ENCODE assay signal across 19 cellular contexts in genomic region chr1:211642870-211643269, GRCh38. TPM values are rescaled to one million over a fixed set of nuclear protein-coding genes. Genes with fewer than 3 reads are reported as not detected.
DNase-seq lines count a peak whose midpoint lies in the region; ATAC-seq and TF ChIP-seq lines count a peak whose summit lies in the region.
"Had no signal": no experiment of that assay in that cellular context is flagged by ENCODE, and none has a peak within 500 bp of the region (broad histone marks: within the 10 kb centered on the region; RNA-seq: fewer than 3 reads in every experiment).

No MANE protein-coding gene starts in this region.

- H3K9me3 ChIP-seq in adrenal gland (replicated peaks in 1 of 3) = no peaks in the 10 kb centered on the region
- no peaks in the 10 kb centered on the region for H3K9me3 ChIP-seq in right lobe of liver
- no peaks in the 10 kb centered on the region for H3K9me3 ChIP-seq in upper lobe of right lung
- H3K9me3 ChIP-seq: heart left ventricle, psoas muscle, testis had no signal

- 83 to 89% (median 85%) methylated on average over 4 of the region's 4 CpGs for WGBS in adrenal gland, 4 donors
- no CpG with 5 or more reads among the region's 4 CpGs for WGBS in right lobe of liver (ENCODE audit: insufficient coverage, low coverage, low lambda C conversion rate, missing lambda C conversion rate)

- DNase-seq in activated effector memory CD4-positive, alpha-beta T cell treated with anti-CD3 and anti-CD28 coated beads, Interleukin-2, amount 50 U/mL, for 16 hours = peak; percentile 33
- DNase-seq in activated effector memory CD4-positive, alpha-beta T cell treated with Interleukin-2 at 50 U/mL for 16 hours = no peak
- DNase-seq in adrenal gland = peak in 1 of 7 donors; percentile 34
- DNase-seq in right lobe of liver = no peak
- DNase-seq in upper lobe of right lung = peak; percentile 54
- no peak for DNase-seq in T-helper 1 cell
- DNase-seq: activated CD4-positive, alpha-beta memory T cell treated with anti-CD3 and anti-CD28 coated beads, Interleukin-2, amount 10 ng/mL, durations not matched to agents 7 days and 5 days; amniotic stem cell; CD8-positive, alpha-beta memory T cell; heart left ventricle; IMR-90; naive thymus-derived CD8-positive, alpha-beta T cell; NCI-H187 treated with DMSO at 0.1 percent for 48 hours; NCI-H446 treated with DMSO at 0.1 percent for 48 hours; psoas muscle; T-helper 2 cell had no signal

- TF ChIP-seq POLR2A in adrenal gland (IDR thresholded peaks at IDR 0.05) (no peak), right lobe of liver (IDR thresholded peaks at IDR 0.05) (no peak)

- TF ChIP-seq CTCF in adrenal gland (IDR thresholded peaks at IDR 0.05) (no peak), right lobe of liver (IDR thresholded peaks at IDR 0.05) (no peak), upper lobe of right lung (IDR thresholded peaks at IDR 0.05) (no peak)

- ATAC-seq in right lobe of liver (no peak), upper lobe of right lung (no peak), GM19023 (IDR thresholded peaks at IDR 0.05; ENCODE audit: unreplicated experiment) (no peak), GM19455 (IDR thresholded peaks at IDR 0.05; ENCODE audit: unreplicated experiment) (no peak)

- H3K36me3 ChIP-seq in adrenal gland (replicated peaks in 1 of 2) (no peaks in the 10 kb centered on the region), right lobe of liver (no peaks in the 10 kb centered on the region), upper lobe of right lung (no peaks in the 10 kb centered on the region)
- H3K36me3 ChIP-seq: heart left ventricle had no signal

- H3K4me1 ChIP-seq in adrenal gland (replicated peaks in 1 of 2) (peaks cover 13 to 14% of the 10 kb centered on the region in 2 donors), right lobe of liver (peaks cover 0 to 54% (median 12%) of the 10 kb centered on the region in 4 donors), upper lobe of right lung (peaks cover 9% of the 10 kb centered on the region)

- H3K27me3 ChIP-seq in adrenal gland = no peaks in the 10 kb centered on the region
- no peaks in the 10 kb centered on the region for H3K27me3 ChIP-seq in right lobe of liver
- H3K27me3 ChIP-seq in upper lobe of right lung = no peaks in the 10 kb centered on the region
- H3K27me3 ChIP-seq: heart left ventricle, testis had no signal

- H3K27ac ChIP-seq in adrenal gland (peak overlapping the region; percentile 9 to 83 (median 64)), right lobe of liver (peak overlapping the region in 2 of 3 donors; percentile 70 to 74), upper lobe of right lung (no peak overlapping the region)
- H3K27ac ChIP-seq: psoas muscle, testis had no signal

- intact Hi-C loops in adrenal gland (cut with DNase I) (no loop called here), right lobe of liver (cut with DNase I) (no loop called here), upper lobe of right lung (cut with DNase I) (no loop called here)

- H3K4me3 ChIP-seq in adrenal gland (no peak overlapping the region), right lobe of liver (no peak overlapping the region), upper lobe of right lung (no peak overlapping the region)
- H3K4me3 ChIP-seq: heart left ventricle, psoas muscle, testis had no signal

RNA-seq across cellular contexts. Expression of gene NEK2, which starts 32.6 kb away (rescaled TPM):
- total RNA-seq in adrenal gland = 1 to 10 TPM in 4 of 8 donors, under 1 TPM in 4; 0.18 to 2.2 (median 0.97) TPM
- under 1 TPM; 0.08 to 0.97 (median 0.20) TPM for polyA plus RNA-seq in adrenal gland
- under 1 TPM in 5 of 6 experiments, not detected in 1; 0.22 to 0.80 (median 0.50) TPM for total RNA-seq in right lobe of liver
- total RNA-seq in upper lobe of right lung = 0.35 TPM
- total RNA-seq: psoas muscle had no signal

Comparison
In these comparisons a context has a peak if more than half of its experiments do, and no peak if none do; other contexts are left out.
1. DNase-seq: peak in activated effector memory CD4-positive, alpha-beta T cell treated with anti-CD3 and anti-CD28 coated beads, Interleukin-2, amount 50 U/mL, for 16 hours (single experiment) and upper lobe of right lung (single experiment); none in activated effector memory CD4-positive, alpha-beta T cell treated with Interleukin-2 at 50 U/mL for 16 hours (single experiment), right lobe of liver (0 of 3) and T-helper 1 cell (0 of 5).